In genomic region chr11:93747122-93747521, GRCh38 we compare ENCODE assay signal across 13 cellular contexts. TPM values are rescaled to one million over a fixed set of nuclear protein-coding genes. Genes with fewer than 3 reads are reported as not detected.
DNase-seq lines count a peak whose midpoint lies in the region; ATAC-seq and TF ChIP-seq lines count a peak whose summit lies in the region.
"Had no signal": no experiment of that assay in that cellular context is flagged by ENCODE, and none has a peak within 500 bp of the region (broad histone marks: within the 10 kb centered on the region; RNA-seq: fewer than 3 reads in every experiment).

No MANE protein-coding gene starts in this region.

- H3K9me3 ChIP-seq in right lobe of liver = no peaks in the 10 kb centered on the region
- H3K9me3 ChIP-seq: HAP-1 had no signal

- H3K27me3 ChIP-seq in right lobe of liver = no peaks in the 10 kb centered on the region

- intact Hi-C loops in right lobe of liver (cut with DNase I) = no loop called here

- H3K4me3 ChIP-seq in right lobe of liver = peak overlapping the region in 2 of 3 donors; percentile 29 to 42
- H3K4me3 ChIP-seq: HAP-1, K562 had no signal

- 23% methylated on average over 1 of the region's 1 CpG for WGBS in right lobe of liver (ENCODE audit: insufficient coverage, low coverage, low lambda C conversion rate, missing lambda C conversion rate)

- DNase-seq in right lobe of liver (no peak), NCI-H2081 treated with DMSO at 0.1 percent for 48 hours (lab: John Stamatoyannopoulos, UW) (no peak), mucosa of gallbladder (ENCODE audit: low spot score) (no peak), NCI-H2107 treated with DMSO at 0.1 percent for 48 hours (lab: John Stamatoyannopoulos, UW; ENCODE audit: unreplicated experiment) (no peak), NCI-H187 (lab: John Stamatoyannopoulos, UW) (no peak)
- DNase-seq: activated CD4-positive, alpha-beta T cell treated with anti-CD3 and anti-CD28 coated beads for 48 hours; activated effector memory CD4-positive, alpha-beta T cell treated with anti-CD3 and anti-CD28 coated beads, Interleukin-2, amount 50 U/mL, for 16 hours; CD4-positive, CD25-positive, alpha-beta regulatory T cell had no signal

- ATAC-seq in GM19043 (IDR thresholded peaks at IDR 0.05; ENCODE audit: low read depth, unreplicated experiment) (peak; percentile 96), HG02571 (IDR thresholded peaks at IDR 0.05; ENCODE audit: unreplicated experiment) (peak; percentile 80), HG03175 (IDR thresholded peaks at IDR 0.05; ENCODE audit: unreplicated experiment) (peak; percentile 99), right lobe of liver (peak; percentile 55 to 65 (median 60))
- ATAC-seq: K562 had no signal

- TF ChIP-seq CTCF in right lobe of liver (IDR thresholded peaks at IDR 0.05) = no peak

- peaks cover 0 to 16% (median 4%) of the 10 kb centered on the region in 4 donors for H3K36me3 ChIP-seq in right lobe of liver
- H3K36me3 ChIP-seq: HAP-1 had no signal

- peaks cover 0 to 38% (median 11%) of the 10 kb centered on the region in 4 donors for H3K4me1 ChIP-seq in right lobe of liver

- no peak for TF ChIP-seq POLR2A in right lobe of liver (IDR thresholded peaks at IDR 0.05)

- peak overlapping the region in 2 of 3 donors; percentile 76 to 97 for H3K27ac ChIP-seq in right lobe of liver

RNA-seq across cellular contexts. Expression of gene C11orf54, which starts 5.7 kb away (rescaled TPM):
- total RNA-seq in right lobe of liver = 100 to 1,000 TPM in 4 of 6 experiments, 10 to 100 TPM in 2; 79.9 to 204 (median 124) TPM
- total RNA-seq in mucosa of gallbladder = 124 TPM

RNA-seq across cellular contexts. Expression of gene TAF1D, which starts 5.8 kb away (rescaled TPM):
- 10 to 100 TPM; 28.0 to 69.2 (median 49.3) TPM for total RNA-seq in right lobe of liver
- total RNA-seq in mucosa of gallbladder = 85.1 TPM

RNA-seq across cellular contexts. Expression of gene MED17, which starts 37.0 kb away (rescaled TPM):
- total RNA-seq in right lobe of liver (10 to 100 TPM in 1 of 6 experiments, 1 to 10 TPM in 5; 4.8 to 10.1 (median 8.5) TPM), mucosa of gallbladder (36.5 TPM)
